ENCODE assay signal across 25 cellular contexts in genomic region chr9:121009657-121010056, GRCh38. TPM values are rescaled to one million over a fixed set of nuclear protein-coding genes. Genes with fewer than 3 reads are reported as not detected.
A peak's percentile ranks its signal among the peaks of the same experiment; 100 is the strongest.
DNase-seq lines count a peak whose midpoint lies in the region; ATAC-seq, FAIRE-seq and TF ChIP-seq lines count a peak whose summit lies in the region.
"Had no signal": no experiment of that assay in that cellular context is flagged by ENCODE, and none has a peak within 500 bp of the region (broad histone marks: within the 10 kb centered on the region; RNA-seq: fewer than 3 reads in every experiment).

No MANE protein-coding gene starts in this region.

- POLR2A ChIA-PET in K562 (lab: Yijun Ruan, JAX): no interaction called here

- H3K36me3 ChIP-seq in OCI-LY3 (replicated peaks; ENCODE audit: low read depth, low read length): no peaks in the 10 kb centered on the region
- no peaks in the 10 kb centered on the region for H3K36me3 ChIP-seq in K562 (ENCODE audit: control insufficient read depth, insufficient read depth, low read length)
- peaks cover 3 to 5% of the 10 kb centered on the region in 2 donors for H3K36me3 ChIP-seq in ascending aorta
- H3K36me3 ChIP-seq: colonic mucosa had no signal

- no peak for TF ChIP-seq RAD21 in K562 (CRISPR knock-in tag; conservative IDR thresholded peaks at IDR 0.05 in 1 of 2, IDR thresholded peaks at IDR 0.05 in 1 of 2)

- intact Hi-C loops in K562 (cut with micrococcal nuclease): no loop called here
- intact Hi-C loops in ascending aorta (cut with DNase I): no loop called here

- CTCF ChIA-PET in K562 (lab: Yijun Ruan, JAX; ENCODE audit: low intra/inter-chr PET ratio): no interaction called here

- H3K9me3 ChIP-seq in OCI-LY3 (ENCODE audit: insufficient read depth, low read length): no peaks in the 10 kb centered on the region
- H3K9me3 ChIP-seq in K562 (replicated peaks; ENCODE audit: control insufficient read depth, insufficient read depth, low read depth, low read length): no peaks in the 10 kb centered on the region
- no peaks in the 10 kb centered on the region for H3K9me3 ChIP-seq in ascending aorta
- H3K9me3 ChIP-seq: colonic mucosa, heart right ventricle had no signal

- TF ChIP-seq CTCF in OCI-LY3 (IDR thresholded peaks at IDR 0.05; ENCODE audit: low read depth, low read length) (no peak), K562 (IDR thresholded peaks at IDR 0.05 in 2 of 3, conservative IDR thresholded peaks at IDR 0.05 in 1 of 3; ENCODE audit: insufficient read depth in 2 of 3, low read depth in 1 of 3, low read length in 3 of 3) (no peak), ascending aorta (IDR thresholded peaks at IDR 0.05) (no peak)

- peak; percentile 1 for DNase-seq in stimulated activated CD4-positive, alpha-beta T cell treated with anti-CD3 and anti-CD28 coated beads, Interleukin-15, amount 100 ng/mL, for 24 hours
- DNase-seq in stimulated activated CD4-positive, alpha-beta T cell treated with anti-CD3 and anti-CD28 coated beads, Interleukin-2, amount 100 ng/mL, for 48 hours: no peak
- DNase-seq in K562 (ENCODE audit: extremely low read depth in 1 of 4, low spot score in 3 of 4) (no peak), NCI-H82 treated with DMSO at 0.1 percent for 48 hours (lab: John Stamatoyannopoulos, UW; ENCODE audit: unreplicated experiment) (no peak), ascending aorta (ENCODE audit: low spot score in 2 of 2) (no peak), D341Med (ENCODE audit: low spot score) (no peak)
- DNase-seq: activated CD8-positive, alpha-beta T cell treated with anti-CD3 and anti-CD28 coated beads, Interleukin-2, amount 10 ng/mL, durations not matched to agents 7 days and 5 days; amygdala; C1 segment of cervical spinal cord; Calu3; colonic mucosa; foreskin keratinocyte; heart right ventricle; left cardiac atrium; NCI-H1436 treated with DMSO at 0.1 percent for 48 hours; NCI-H446 treated with DMSO at 0.1 percent for 48 hours; stimulated activated CD4-positive, alpha-beta T cell treated with anti-CD3 and anti-CD28 coated beads, Interleukin-2, amount 100 ng/mL, for 24 hours; stimulated activated naive CD4-positive, alpha-beta T cell had no signal

- H3K4me2 ChIP-seq in OCI-LY3 (ENCODE audit: low read length): no peak overlapping the region
- H3K4me2 ChIP-seq in K562 (ENCODE audit: insufficient read depth, low read length): no peak overlapping the region

- no peak overlapping the region for H3K9ac ChIP-seq in OCI-LY3 (ENCODE audit: low read length)
- H3K9ac ChIP-seq in K562 (ENCODE audit: insufficient read depth in 1 of 2, low read depth in 2 of 2, low read length in 2 of 2): no peak overlapping the region

- no peak overlapping the region for H3K4me3 ChIP-seq in OCI-LY3 (ENCODE audit: low read length)
- no peak overlapping the region for H3K4me3 ChIP-seq in K562
- no peak overlapping the region for H3K4me3 ChIP-seq in ascending aorta
- H3K4me3 ChIP-seq: colonic mucosa, heart right ventricle had no signal

- TF ChIP-seq POLR2A in K562 (conservative IDR thresholded peaks at IDR 0.05): no peak

- no peaks in the 10 kb centered on the region for H3K9me1 ChIP-seq in K562 (ENCODE audit: control insufficient read depth, insufficient read depth, low read length)

- WGBS in K562 (ENCODE audit: insufficient coverage, low coverage, missing lambda C conversion rate): 6% methylated on average over 3 of the region's 3 CpGs

- H3K27ac ChIP-seq in OCI-LY3 (ENCODE audit: low read length) (no peak overlapping the region), K562 (ENCODE audit: extremely low read depth, low read depth, low read length) (no peak overlapping the region), ascending aorta (no peak overlapping the region)
- H3K27ac ChIP-seq: colonic mucosa, foreskin keratinocyte, heart right ventricle had no signal

- H3K27me3 ChIP-seq in OCI-LY3 (ENCODE audit: low read depth, low read length) (no peaks in the 10 kb centered on the region), K562 (ENCODE audit: control insufficient read depth in 2 of 2, insufficient read depth in 2 of 2, low read length in 2 of 2) (peaks cover 0 to 3% of the 10 kb centered on the region in 2 experiments; a peak in 1 of 5 replicates), ascending aorta (no peaks in the 10 kb centered on the region)
- H3K27me3 ChIP-seq: colonic mucosa, foreskin keratinocyte, heart right ventricle had no signal

- H3K79me2 ChIP-seq in OCI-LY3 (ENCODE audit: low read length): no peaks in the 10 kb centered on the region
- H3K79me2 ChIP-seq in K562 (ENCODE audit: control insufficient read depth, insufficient read depth, low read length): no peaks in the 10 kb centered on the region

- H4K20me1 ChIP-seq in OCI-LY3 (ENCODE audit: insufficient read depth, low read length) (no peaks in the 10 kb centered on the region), K562 (replicated peaks; ENCODE audit: control insufficient read depth, insufficient read depth, low read length) (no peaks in the 10 kb centered on the region)

- peaks cover 10% of the 10 kb centered on the region for H3K4me1 ChIP-seq in OCI-LY3 (ENCODE audit: low read length)
- H3K4me1 ChIP-seq in K562 (replicated peaks in 1 of 2; ENCODE audit: control insufficient read depth in 2 of 2, insufficient read depth in 2 of 2, low read length in 2 of 2): no peaks in the 10 kb centered on the region
- H3K4me1 ChIP-seq in ascending aorta: no peaks in the 10 kb centered on the region
- H3K4me1 ChIP-seq: colonic mucosa, foreskin keratinocyte, heart right ventricle had no signal

- no TSS peak for BruUV-seq in K562 (replicated peaks; lab: Mats Ljungman, UMichigan)

- no peak for TF ChIP-seq EP300 in K562 (IDR thresholded peaks at IDR 0.05; ENCODE audit: low read length)

- FAIRE-seq in K562 (lab: Jason Lieb, UNC): no peak
- FAIRE-seq: bronchial epithelial cell, GM12892, GM19239, RCC 7860 had no signal

- H2AFZ ChIP-seq in OCI-LY3 (ENCODE audit: low read depth, low read length) (0 out of 2 replicates have a peak overlapping the region, but pooled peaks have one; percentile 10), K562 (ENCODE audit: low read depth, low read length) (no peak overlapping the region)

- 0 out of 3 replicates have a peak, but pooled peaks have one; percentile 46 for ATAC-seq in K562
- ATAC-seq: activated CD8-positive, alpha-beta T cell treated with anti-CD3 and anti-CD28 coated beads, Interleukin-2, amount 10 ng/mL, durations not matched to agents 7 days and 5 days; esophagus mucosa; foreskin keratinocyte; heart right ventricle; left cardiac atrium; WTC11 had no signal

- in situ Hi-C loops in K562 (cut with MboI): no loop called here

TF ChIP-seq in K562, 482 proteins besides CTCF, POLR2A, EP300 and RAD21:
- TF ChIP-seq PHF8 (IDR thresholded peaks at IDR 0.05; ENCODE audit: borderline replicate concordance, low read length): no peak
- TF ChIP-seq, protein P1, sequence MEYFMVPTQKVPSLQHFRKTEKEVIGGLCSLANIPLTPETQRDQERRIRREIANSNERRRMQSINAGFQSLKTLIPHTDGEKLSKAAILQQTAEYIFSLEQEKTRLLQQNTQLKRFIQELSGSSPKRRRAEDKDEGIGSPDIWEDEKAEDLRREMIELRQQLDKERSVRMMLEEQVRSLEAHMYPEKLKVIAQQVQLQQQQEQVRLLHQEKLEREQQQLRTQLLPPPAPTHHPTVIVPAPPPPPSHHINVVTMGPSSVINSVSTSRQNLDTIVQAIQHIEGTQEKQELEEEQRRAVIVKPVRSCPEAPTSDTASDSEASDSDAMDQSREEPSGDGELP (CRISPR knock-in tag; IDR thresholded peaks at IDR 0.05; ENCODE audit: borderline replicate concordance): no peak
- TF ChIP-seq, protein P2, sequence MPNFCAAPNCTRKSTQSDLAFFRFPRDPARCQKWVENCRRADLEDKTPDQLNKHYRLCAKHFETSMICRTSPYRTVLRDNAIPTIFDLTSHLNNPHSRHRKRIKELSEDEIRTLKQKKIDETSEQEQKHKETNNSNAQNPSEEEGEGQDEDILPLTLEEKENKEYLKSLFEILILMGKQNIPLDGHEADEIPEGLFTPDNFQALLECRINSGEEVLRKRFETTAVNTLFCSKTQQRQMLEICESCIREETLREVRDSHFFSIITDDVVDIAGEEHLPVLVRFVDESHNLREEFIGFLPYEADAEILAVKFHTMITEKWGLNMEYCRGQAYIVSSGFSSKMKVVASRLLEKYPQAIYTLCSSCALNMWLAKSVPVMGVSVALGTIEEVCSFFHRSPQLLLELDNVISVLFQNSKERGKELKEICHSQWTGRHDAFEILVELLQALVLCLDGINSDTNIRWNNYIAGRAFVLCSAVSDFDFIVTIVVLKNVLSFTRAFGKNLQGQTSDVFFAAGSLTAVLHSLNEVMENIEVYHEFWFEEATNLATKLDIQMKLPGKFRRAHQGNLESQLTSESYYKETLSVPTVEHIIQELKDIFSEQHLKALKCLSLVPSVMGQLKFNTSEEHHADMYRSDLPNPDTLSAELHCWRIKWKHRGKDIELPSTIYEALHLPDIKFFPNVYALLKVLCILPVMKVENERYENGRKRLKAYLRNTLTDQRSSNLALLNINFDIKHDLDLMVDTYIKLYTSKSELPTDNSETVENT (CRISPR knock-in tag; IDR thresholded peaks at IDR 0.05): no peak
- TF ChIP-seq HDAC6 (IDR thresholded peaks at IDR 0.05; ENCODE audit: low read depth, low read length): no peak
TF ChIP-seq in K562: peak in this region for 0.

RNA-seq across cellular contexts. Expression of gene C5, which starts 40.4 kb away (rescaled TPM):
- 0.19 and 0.65 TPM in 2 replicates for total RNA-seq in K562 (2011; cell fraction: chromatin; rRNA removed; ENCODE audit: low replicate concordance)
- 0.13 TPM in 1 of 2 replicates, not detected in the other for total RNA-seq in K562 (2011; cell fraction: nucleolus; rRNA removed)
- 0.08 and 0.22 TPM in 2 replicates for total RNA-seq in K562 (2011; cell fraction: nucleoplasm; rRNA removed)
- total RNA-seq in K562 (2014; rRNA removed) (0.41 and 0.86 TPM in 2 replicates), K562 (2014; rRNA removed; fragmentation: Illumina TruSeq; extraction: Trizol) (0.51 and 0.65 TPM in 2 replicates), K562 (2015; rRNA removed; fragmentation: Illumina TruSeq; extraction: Trizol) (0.79 and 0.91 TPM in 2 replicates), K562 (2021) (0.42 and 0.56 TPM in 2 replicates), ascending aorta (1.5 TPM)
- polyA plus RNA-seq in K562 (2011; rRNA removed) (0.50 and 0.62 TPM in 2 replicates), K562 (2014; fragmentation: Illumina TruSeq; extraction: Trizol) (0.32 and 0.34 TPM in 2 replicates), K562 (2014; fragmentation: Nextera tagmentation; extraction: Ambion mirVana) (under 1 TPM; 0.08 to 0.15 TPM), K562 (2014; rRNA removed) (0.27 and 0.81 TPM in 2 replicates)
- 0.06 and 0.16 TPM in 2 replicates for polyA plus RNA-seq in K562 (2011; cell fraction: cytosol; rRNA removed)
- 0.27 and 0.31 TPM in 2 replicates for polyA plus RNA-seq in K562 (2011; cell fraction: nucleus; rRNA removed)
- 0.39 and 1.6 TPM in 2 replicates for polyA plus RNA-seq in K562 (2012)
- polyA minus RNA-seq in K562 (2011; rRNA and poly(A)+ RNA removed): 0.56 and 1.4 TPM in 2 replicates
- 2.5 TPM in 1 of 2 replicates, not detected in the other for polyA minus RNA-seq in K562 (2011; cell fraction: cytosol; rRNA and poly(A)+ RNA removed)
- 0.40 and 1.1 TPM in 2 replicates for polyA minus RNA-seq in K562 (2011; cell fraction: nucleus; rRNA and poly(A)+ RNA removed)
